Comparison of ENCODE assay signal across 9 cellular contexts in genomic region chr4:42881262-42881661, GRCh38. TPM values are rescaled to one million over a fixed set of nuclear protein-coding genes. Genes with fewer than 3 reads are reported as not detected.
"Had no signal": no experiment of that assay in that cellular context is flagged by ENCODE, and none has a peak within 500 bp of the region (broad histone marks: within the 10 kb centered on the region; RNA-seq: fewer than 3 reads in every experiment).

No MANE protein-coding gene starts in this region.

- H3K27ac ChIP-seq: HL-60, KMS-11 had no signal

- H3K4me3 ChIP-seq: K562 had no signal

- H3K9ac ChIP-seq: KMS-11 had no signal

- ATAC-seq: HepG2, K562 had no signal

- DNase-seq: IMR-90, KBM-7, KG1 had no signal

- H3K4me2 ChIP-seq: KMS-11 had no signal

RNA-seq across cellular contexts. Expression of gene GRXCR1, which starts 11.3 kb away (rescaled TPM):
- total RNA-seq: HepG2, HT-29, HT1080, IMR-90, K562 had no signal
